ENCODE assay signal across 21 cellular contexts in genomic region chr11:107931206-107931605, GRCh38. TPM values are rescaled to one million over a fixed set of nuclear protein-coding genes. Genes with fewer than 3 reads are reported as not detected.
"Had no signal": no experiment of that assay in that cellular context is flagged by ENCODE, and none has a peak within 500 bp of the region (broad histone marks: within the 10 kb centered on the region; RNA-seq: fewer than 3 reads in every experiment).

No MANE protein-coding gene starts in this region.

- H3K4me3 ChIP-seq: ascending aorta, body of pancreas had no signal

- DNase-seq: activated CD4-positive, alpha-beta T cell treated with anti-CD3 and anti-CD28 coated beads for 4 hours; activated CD4-positive, alpha-beta T cell treated with anti-CD3 and anti-CD28 coated beads, Interleukin-2, amount 50 U/mL, for 48 hours; activated CD8-positive, alpha-beta memory T cell treated with anti-CD3 and anti-CD28 coated beads, Interleukin-2, amount 10 ng/mL, durations not matched to agents 7 days and 5 days; activated effector memory CD4-positive, alpha-beta T cell treated with Interleukin-2 at 50 U/mL for 16 hours; activated naive CD4-positive, alpha-beta T cell; activated T-cell treated with anti-CD3 and anti-CD28 coated beads, Interleukin-2, amount 50 U/mL, for 24 hours; body of pancreas; cortex of kidney; KG1; NCI-H1092; NCI-H1436; NCI-H1694 treated with DMSO at 0.1 percent for 48 hours; NCI-H2227 treated with DMSO at 0.1 percent for 48 hours; NCI-H510A; NCI-H526 treated with DMSO at 0.1 percent for 48 hours; SHP77 had no signal

- ATAC-seq: activated CD4-positive, CD25-positive, alpha-beta regulatory T cell treated with anti-CD3 and anti-CD28 coated beads, Interleukin-2, amount 50 U/mL, for 24 hours; activated CD8-positive, alpha-beta memory T cell treated with anti-CD3 and anti-CD28 coated beads, Interleukin-2, amount 10 ng/mL, durations not matched to agents 7 days and 5 days; body of pancreas had no signal

- H3K36me3 ChIP-seq: ascending aorta had no signal

- H3K4me1 ChIP-seq: ascending aorta had no signal

- H3K9me3 ChIP-seq: ascending aorta, body of pancreas had no signal

- H3K27ac ChIP-seq: ascending aorta, body of pancreas had no signal

RNA-seq across cellular contexts. Expression of gene RAB39A, which starts 3.0 kb away (rescaled TPM):
- total RNA-seq: activated T-helper 1 cell treated with anti-CD3 and anti-CD28 coated beads, Interleukin-12 subunit alpha, Interleukin-12 subunit beta, Interleukin-2, Interleukin-4 antibody, amounts not matched to agents 30 ng/mL and 10 ng/mL and 1 ng/mL, durations not matched to agents 14 hours and 24 hours and 36 hours; ascending aorta; LHCN-M2; MCF 10A had no signal
